In genomic region chr5:33195431-33196128, GRCh38 we compare ENCODE assay signal across 19 cellular contexts.
DNase-seq lines count a peak whose midpoint lies in the region; ATAC-seq and TF ChIP-seq lines count a peak whose summit lies in the region.
"Had no signal": no experiment of that assay in that cellular context is flagged by ENCODE, and none has a peak within 500 bp of the region (broad histone marks: within the 10 kb centered on the region; RNA-seq: fewer than 3 reads in every experiment).

No MANE protein-coding gene starts in this region.

- no peak overlapping the region for H3K14ac ChIP-seq in IMR-90 (replicated peaks; ENCODE audit: low read depth, low read length)

- H3K4me3 ChIP-seq in IMR-90 (ENCODE audit: insufficient read depth, low read depth, low read length) (no peak overlapping the region), choroid plexus epithelial cell (ENCODE audit: low read depth, low read length) (no peak overlapping the region), mesendoderm (ENCODE audit: low read length) (no peak overlapping the region)
- H3K4me3 ChIP-seq: lower lobe of right lung had no signal

- TF ChIP-seq CTCF in IMR-90 (conservative IDR thresholded peaks at IDR 0.05; ENCODE audit: low read depth, low read length) (no peak), choroid plexus epithelial cell (conservative IDR thresholded peaks at IDR 0.05; ENCODE audit: low read depth, low read length) (no peak)

- no peak overlapping the region for H2BK15ac ChIP-seq in IMR-90 (ENCODE audit: low read depth, low read length)
- H2BK15ac ChIP-seq in mesendoderm (replicated peaks; ENCODE audit: low read depth): no peak overlapping the region

- H3K27ac ChIP-seq in IMR-90 (ENCODE audit: insufficient read depth, low read length) (no peak overlapping the region), mesendoderm (ENCODE audit: low read depth, low read length) (no peak overlapping the region)
- H3K27ac ChIP-seq: lower lobe of right lung, neutrophil had no signal

- H3K4me1 Mint-ChIP-seq in T-cell: no peaks in the 10 kb centered on the region
- H3K4me1 Mint-ChIP-seq: B cell, brain had no signal

- no peak for TF ChIP-seq POLR2A in IMR-90 (IDR thresholded peaks at IDR 0.05; ENCODE audit: low read depth, low read length)

- intact Hi-C loops in IMR-90 (cut with micrococcal nuclease): loop anchor here (5.0 kb wide), 1 partner anchor 62 kb away; no protein-coding TSS in a partner anchor

- BruUV-seq in IMR-90 (replicated peaks; lab: Mats Ljungman, UMichigan): no TSS peak

- no peaks in the 10 kb centered on the region for H4K20me1 ChIP-seq in IMR-90 (ENCODE audit: insufficient read depth, low read length)

- no peak overlapping the region for H2AK9ac ChIP-seq in IMR-90 (replicated peaks; ENCODE audit: low read depth, low read length, poor library complexity)

- H4K5ac ChIP-seq in IMR-90 (ENCODE audit: low read depth, low read length) (peak overlapping the region; percentile 51; the same call in 1 of the 2 replicates), mesendoderm (ENCODE audit: low read length) (no peak overlapping the region)

- H2BK20ac ChIP-seq in IMR-90 (ENCODE audit: low read depth, low read length): peak overlapping the region; percentile 65; the same call in 1 of the 2 replicates

- WGBS in IMR-90 (ENCODE audit: extremely low coverage in 2 of 2, insufficient read length in 1 of 2), 2 experiments: no CpG with 5 or more reads among the region's 3 CpGs
- no CpG with 5 or more reads among the region's 3 CpGs for WGBS in mesendoderm (ENCODE audit: extremely low coverage, insufficient coverage, low lambda C conversion rate)

- H3K27me3 ChIP-seq in IMR-90 (ENCODE audit: control insufficient read depth, insufficient read depth, low read length) (no peaks in the 10 kb centered on the region), mesendoderm (ENCODE audit: insufficient read depth, low read length, poor library complexity) (no peaks in the 10 kb centered on the region)
- H3K27me3 ChIP-seq: neutrophil had no signal

- ATAC-seq in IMR-90 (ENCODE audit: low read depth) (peak; percentile 93), T-cell (replicated peaks in 1 of 4) (no peak)
- ATAC-seq: lower lobe of right lung had no signal

- no peaks in the 10 kb centered on the region for H3K27me3 Mint-ChIP-seq in T-cell
- H3K27me3 Mint-ChIP-seq: activated CD4-positive, alpha-beta memory T cell treated with anti-CD3 and anti-CD28 coated beads for 36 hours; B cell had no signal

- H4K8ac ChIP-seq in IMR-90 (ENCODE audit: low read depth in 2 of 2, low read length in 2 of 2) (peak overlapping the region in 1 of 2 experiments; percentile 6; a peak in 1 of 4 replicates), mesendoderm (ENCODE audit: low read depth, low read length) (no peak overlapping the region)

- no peak overlapping the region for H3K4ac ChIP-seq in IMR-90 (ENCODE audit: low read depth, low read length)
- H3K4ac ChIP-seq in mesendoderm (ENCODE audit: low read depth, low read length): no peak overlapping the region

- H3K27ac Mint-ChIP-seq in T-cell: no peak overlapping the region
- H3K27ac Mint-ChIP-seq: activated CD4-positive, alpha-beta memory T cell treated with anti-CD3 and anti-CD28 coated beads for 36 hours; activated T-helper 2 cell treated with anti-CD3 and anti-CD28 coated beads, Interferon-gamma antibody, Interleukin-2, Interleukin-4, amounts not matched to agents 10 μg/mL and 5 μg/mL and 100 μg/mL, durations not matched to agents 14 hours and 24 hours and 36 hours; B cell; brain had no signal

- H3K9ac ChIP-seq in IMR-90 (ENCODE audit: low read depth, low read length): no peak overlapping the region
- H3K9ac ChIP-seq in mesendoderm (ENCODE audit: low read length): no peak overlapping the region

- in situ Hi-C loops in IMR-90 (cut with MboI; ENCODE audit: low sequenced_read_pairs): loop anchor here (25.0 kb wide), 2 partner anchors 217 to 708 kb away; no protein-coding TSS in a partner anchor

- no peak overlapping the region for H2AK5ac ChIP-seq in IMR-90 (ENCODE audit: low read depth, low read length)
- no peak overlapping the region for H2AK5ac ChIP-seq in mesendoderm (ENCODE audit: low read length)

- POLR2A ChIA-PET in IMR-90 (lab: Charles Lee; ENCODE audit: unreplicated experiment) (no interaction called here), T-cell (lab: Charles Lee) (no interaction called here)

- H3K79me1 ChIP-seq in IMR-90 (ENCODE audit: low read depth in 1 of 2, low read length in 2 of 2): no peaks in the 10 kb centered on the region
- no peaks in the 10 kb centered on the region for H3K79me1 ChIP-seq in mesendoderm (ENCODE audit: low read length)

- dilution Hi-C loops in IMR-90 (cut with HindIII; ENCODE audit: low sequenced_read_pairs, unreplicated experiment): no loop called here

- H3K23ac ChIP-seq in IMR-90 (ENCODE audit: low read depth, low read length) (no peak overlapping the region; the same call in 1 of the 2 replicates), mesendoderm (ENCODE audit: low read length) (no peak overlapping the region)

- no peak for TF ChIP-seq RAD21 in IMR-90 (IDR thresholded peaks at IDR 0.05; ENCODE audit: low read length)

- no peaks in the 10 kb centered on the region; the same call in 1 of the 2 replicates for H3K9me3 ChIP-seq in IMR-90 (ENCODE audit: control insufficient read depth, insufficient read depth, low read length)
- H3K9me3 ChIP-seq: lower lobe of right lung, neutrophil had no signal

- H3K18ac ChIP-seq in IMR-90 (ENCODE audit: low read depth, low read length) (peak overlapping the region; percentile 92; the same call in 1 of the 2 replicates), mesendoderm (ENCODE audit: low read length) (no peak overlapping the region)

- H4K91ac ChIP-seq in IMR-90 (ENCODE audit: insufficient read depth, low read depth, low read length): peak overlapping the region; percentile 17; the same call in 1 of the 2 replicates

- H3K79me2 ChIP-seq in mesendoderm (ENCODE audit: control insufficient read depth, insufficient read depth, low read length): no peaks in the 10 kb centered on the region

- CTCF ChIA-PET in IMR-90 (lab: Yijun Ruan, JAX) (no interaction called here), T-cell (lab: Charles Lee) (no interaction called here)

- DNase-seq in AG08395 (ENCODE audit: low spot score) (peak; percentile 10), IMR-90 (peak; percentile 63), choroid plexus epithelial cell (ENCODE audit: low read depth) (peak; percentile 78), myocyte (ENCODE audit: low read depth) (peak; percentile 18), T-cell (no peak), epidermal melanocyte (ENCODE audit: insufficient read length, low spot score) (no peak), mesendoderm (no peak), activated gamma-delta T cell (lab: John Stamatoyannopoulos, UW) (no peak)
- DNase-seq: activated CD4-positive, alpha-beta memory T cell treated with anti-CD3 and anti-CD28 coated beads for 36 hours; DMS153; lower lobe of right lung; MV-4-11; NCI-H2171; stimulated activated CD4-positive, alpha-beta T cell treated with anti-CD3 and anti-CD28 coated beads, Interleukin-12 subunit alpha, Interleukin-12 subunit beta, amount 100 ng/mL, for 4 hours; substantia nigra had no signal

- H3K4me2 ChIP-seq in IMR-90 (ENCODE audit: low read depth, low read length): peak overlapping the region; percentile 88; the same call in 1 of the 2 replicates
- H3K4me2 ChIP-seq in mesendoderm (ENCODE audit: low read length): no peak overlapping the region

- H3K9me1 ChIP-seq in IMR-90 (ENCODE audit: insufficient read depth, low read length): no peaks in the 10 kb centered on the region

- peak overlapping the region; percentile 84 for H2BK5ac ChIP-seq in IMR-90 (ENCODE audit: low read depth, low read length, poor library complexity, severe bottlenecking)
- no peak overlapping the region for H2BK5ac ChIP-seq in mesendoderm (ENCODE audit: low read length)

- peaks cover 3 to 24% (median 13%) of the 10 kb centered on the region in 3 donors for H3K9me3 Mint-ChIP-seq in T-cell

- H3K4me1 ChIP-seq in IMR-90 (ENCODE audit: control insufficient read depth, insufficient read depth, low read length): no peaks in the 10 kb centered on the region; the same call in 1 of the 2 replicates
- H3K4me1 ChIP-seq in mesendoderm (ENCODE audit: control insufficient read depth, low read depth, low read length): no peaks in the 10 kb centered on the region
- H3K4me1 ChIP-seq: lower lobe of right lung had no signal

- no peak overlapping the region for H2AFZ ChIP-seq in IMR-90 (replicated peaks; ENCODE audit: low read length, poor library complexity)

- H3K56ac ChIP-seq in IMR-90 (ENCODE audit: extremely low read depth, insufficient read depth, low read length) (no peak overlapping the region), mesendoderm (ENCODE audit: low read length) (no peak overlapping the region)

- H3K36me3 ChIP-seq in IMR-90 (ENCODE audit: control insufficient read depth, insufficient read depth, low read length) (no peaks in the 10 kb centered on the region), mesendoderm (ENCODE audit: control insufficient read depth, insufficient read depth, low read length) (no peaks in the 10 kb centered on the region)
- H3K36me3 ChIP-seq: lower lobe of right lung, neutrophil had no signal

- no peak overlapping the region for H3K4me3 Mint-ChIP-seq in T-cell
- H3K4me3 Mint-ChIP-seq: activated CD4-positive, alpha-beta memory T cell treated with anti-CD3 and anti-CD28 coated beads for 36 hours; B cell; brain had no signal

- H3K36me3 Mint-ChIP-seq in T-cell: no peaks in the 10 kb centered on the region
- H3K36me3 Mint-ChIP-seq: activated CD4-positive, alpha-beta memory T cell treated with anti-CD3 and anti-CD28 coated beads for 36 hours; brain had no signal

- peak overlapping the region; percentile 30 for H2BK120ac ChIP-seq in IMR-90 (ENCODE audit: low read depth, low read length)
- no peak overlapping the region for H2BK120ac ChIP-seq in mesendoderm (ENCODE audit: low read depth, low read length)

TF ChIP-seq in IMR-90, 13 proteins besides CTCF, POLR2A, EP300 and RAD21 (continues in another document):
- no peak for TF ChIP-seq MAZ (IDR thresholded peaks at IDR 0.05; ENCODE audit: borderline replicate concordance, low read depth, low read length)
- no peak for TF ChIP-seq USF2 (IDR thresholded peaks at IDR 0.05; ENCODE audit: low read depth, low read length)
- no peak for TF ChIP-seq RCOR1 (IDR thresholded peaks at IDR 0.05; ENCODE audit: insufficient replicate concordance, low read length)
- no peak for TF ChIP-seq CEBPB (IDR thresholded peaks at IDR 0.05; ENCODE audit: low read depth, low read length)
- TF ChIP-seq FOS (IDR thresholded peaks at IDR 0.05; ENCODE audit: low read depth, low read length): no peak
- TF ChIP-seq MAFK (IDR thresholded peaks at IDR 0.05; ENCODE audit: low read depth, low read length): no peak
- TF ChIP-seq CHD1 (IDR thresholded peaks at IDR 0.05; ENCODE audit: low read depth, low read length): no peak

Comparison
In these comparisons a context has a peak if more than half of its experiments do, and no peak if none do; other contexts are left out.
1. DNase-seq: peak in AG08395 (single experiment), IMR-90 (single experiment), choroid plexus epithelial cell (single experiment) and myocyte (single experiment); none in T-cell (0 of 34), epidermal melanocyte (single experiment), mesendoderm (single experiment) and activated gamma-delta T cell (single experiment).